Comparison of ENCODE assay signal across 13 cellular contexts in genomic region chr2:241620419-241620769, GRCh38. TPM values are rescaled to one million over a fixed set of nuclear protein-coding genes. Genes with fewer than 3 reads are reported as not detected.
A peak's percentile ranks its signal among the peaks of the same experiment; 100 is the strongest.
DNase-seq lines count a peak whose midpoint lies in the region; ATAC-seq and TF ChIP-seq lines count a peak whose summit lies in the region.
"Had no signal": no experiment of that assay in that cellular context is flagged by ENCODE, and none has a peak within 500 bp of the region (broad histone marks: within the 10 kb centered on the region; RNA-seq: fewer than 3 reads in every experiment).

No MANE protein-coding gene starts in this region.

- H3K27ac Mint-ChIP-seq in natural killer cell treated with Interleukin-12 subunit alpha and Interleukin-12 subunit beta and Interleukin-15 and Interleukin-18, amount 100 ng/mL, for 72 hours: peak overlapping the region; percentile 32 to 64
- H3K27ac Mint-ChIP-seq in natural killer cell (no peak overlapping the region), endodermal cell (no peak overlapping the region)
- peak overlapping the region; percentile 78 for H3K27ac Mint-ChIP-seq in activated T-helper 1 cell treated with anti-CD3 and anti-CD28 coated beads, Interleukin-12 subunit alpha, Interleukin-12 subunit beta, Interleukin-2, Interleukin-4 antibody, amounts not matched to agents 30 ng/mL and 10 ng/mL and 1 ng/mL, durations not matched to agents 14 hours and 24 hours and 36 hours
- H3K27ac Mint-ChIP-seq: CD4-positive, CD25-positive, alpha-beta regulatory T cell had no signal

- DNase-seq in natural killer cell treated with Interleukin-12 subunit alpha and Interleukin-12 subunit beta and Interleukin-15 and Interleukin-18, amount 100 ng/mL, for 72 hours (ENCODE audit: low spot score): no peak
- DNase-seq in natural killer cell (no peak), sigmoid colon (no peak), endodermal cell (no peak), DMS 273 treated with DMSO at 0.1 percent for 48 hours (lab: John Stamatoyannopoulos, UW) (no peak), cardiac septum (ENCODE audit: low spot score) (no peak)
- peak; percentile 14 for DNase-seq in activated T-helper 1 cell treated with anti-CD3 and anti-CD28 coated beads, Interleukin-12 subunit alpha, Interleukin-12 subunit beta, Interleukin-2, Interleukin-4 antibody, amounts not matched to agents 30 ng/mL and 10 ng/mL and 1 ng/mL, durations not matched to agents 14 hours and 24 hours and 36 hours (ENCODE audit: low spot score)
- DNase-seq: NCI-H1930 had no signal

- no peak for TF ChIP-seq EP300 in sigmoid colon (IDR thresholded peaks at IDR 0.05)

- peaks cover 30 to 33% of the 10 kb centered on the region in 2 donors for H3K4me1 Mint-ChIP-seq in natural killer cell treated with Interleukin-12 subunit alpha and Interleukin-12 subunit beta and Interleukin-15 and Interleukin-18, amount 100 ng/mL, for 72 hours (ENCODE audit: low read depth in 2 of 2)
- H3K4me1 Mint-ChIP-seq in natural killer cell (peaks cover 15 to 28% of the 10 kb centered on the region in 2 donors), endodermal cell (peaks cover 16% of the 10 kb centered on the region)
- H3K4me1 Mint-ChIP-seq in activated T-helper 1 cell treated with anti-CD3 and anti-CD28 coated beads, Interleukin-12 subunit alpha, Interleukin-12 subunit beta, Interleukin-2, Interleukin-4 antibody, amounts not matched to agents 30 ng/mL and 10 ng/mL and 1 ng/mL, durations not matched to agents 14 hours and 24 hours and 36 hours (ENCODE audit: low read depth): peaks cover 36% of the 10 kb centered on the region

- no peak overlapping the region for H3K9ac ChIP-seq in endodermal cell (ENCODE audit: extremely low read depth, low read length, poor library complexity, severe bottlenecking)

- H3K36me3 ChIP-seq in mesodermal cell (ENCODE audit: control insufficient read depth, insufficient read depth, low read length): peaks cover 59% of the 10 kb centered on the region
- H3K36me3 ChIP-seq in sigmoid colon: peaks cover 0 to 7% (median 0%) of the 10 kb centered on the region in 4 donors
- peaks cover 28% of the 10 kb centered on the region for H3K36me3 ChIP-seq in endodermal cell (ENCODE audit: control insufficient read depth, insufficient read depth, low read length)
- H3K36me3 ChIP-seq: adrenal gland had no signal

- no peaks in the 10 kb centered on the region for H3K27me3 ChIP-seq in sigmoid colon
- H3K27me3 ChIP-seq in endodermal cell (ENCODE audit: control insufficient read depth, insufficient read depth, low read length, poor library complexity, severe bottlenecking): no peaks in the 10 kb centered on the region
- H3K27me3 ChIP-seq: adrenal gland had no signal

- H3K27ac ChIP-seq in mesodermal cell (ENCODE audit: low read depth, low read length, severe bottlenecking): peak overlapping the region; percentile 29
- no peak overlapping the region for H3K27ac ChIP-seq in sigmoid colon
- no peak overlapping the region for H3K27ac ChIP-seq in endodermal cell (ENCODE audit: low read depth, low read length)

- H3K4me3 ChIP-seq in mesodermal cell (ENCODE audit: extremely low read depth, insufficient read depth, low read length, poor library complexity, severe bottlenecking) (no peak overlapping the region), sigmoid colon (no peak overlapping the region), endodermal cell (ENCODE audit: low read length) (no peak overlapping the region)
- H3K4me3 ChIP-seq: adrenal gland, lung had no signal

- H3K9me3 ChIP-seq in mesodermal cell (ENCODE audit: control insufficient read depth, low read length) (peaks cover 7% of the 10 kb centered on the region), sigmoid colon (no peaks in the 10 kb centered on the region), endodermal cell (ENCODE audit: control insufficient read depth, low read length) (peaks cover 8% of the 10 kb centered on the region)
- H3K9me3 ChIP-seq: adrenal gland had no signal

- TF ChIP-seq POLR2A in sigmoid colon (IDR thresholded peaks at IDR 0.05): no peak

- H3K4me1 ChIP-seq in mesodermal cell (ENCODE audit: control insufficient read depth, insufficient read depth, low read length, poor library complexity, severe bottlenecking): peaks cover 6% of the 10 kb centered on the region
- peaks cover 0 to 4% (median 0%) of the 10 kb centered on the region in 4 donors for H3K4me1 ChIP-seq in sigmoid colon
- no peaks in the 10 kb centered on the region for H3K4me1 ChIP-seq in endodermal cell (ENCODE audit: control insufficient read depth, insufficient read depth, low read length)
- H3K4me1 ChIP-seq: adrenal gland had no signal

- ATAC-seq in natural killer cell treated with Interleukin-12 subunit alpha and Interleukin-12 subunit beta and Interleukin-15 and Interleukin-18, amount 100 ng/mL, for 72 hours: peak; percentile 85 to 93
- no peak for ATAC-seq in natural killer cell
- ATAC-seq: right cardiac atrium had no signal

- H3K9me3 Mint-ChIP-seq in natural killer cell treated with Interleukin-12 subunit alpha and Interleukin-12 subunit beta and Interleukin-15 and Interleukin-18, amount 100 ng/mL, for 72 hours: no peaks in the 10 kb centered on the region
- H3K9me3 Mint-ChIP-seq in natural killer cell (no peaks in the 10 kb centered on the region), endodermal cell (peaks cover 6% of the 10 kb centered on the region)
- H3K9me3 Mint-ChIP-seq in activated T-helper 1 cell treated with anti-CD3 and anti-CD28 coated beads, Interleukin-12 subunit alpha, Interleukin-12 subunit beta, Interleukin-2, Interleukin-4 antibody, amounts not matched to agents 30 ng/mL and 10 ng/mL and 1 ng/mL, durations not matched to agents 14 hours and 24 hours and 36 hours: peaks cover 6% of the 10 kb centered on the region
- H3K9me3 Mint-ChIP-seq: CD4-positive, CD25-positive, alpha-beta regulatory T cell had no signal

- peaks cover 10% of the 10 kb centered on the region for H3K36me3 Mint-ChIP-seq in natural killer cell treated with Interleukin-12 subunit alpha and Interleukin-12 subunit beta and Interleukin-15 and Interleukin-18, amount 100 ng/mL, for 72 hours
- no peaks in the 10 kb centered on the region for H3K36me3 Mint-ChIP-seq in natural killer cell
- H3K36me3 Mint-ChIP-seq in activated T-helper 1 cell treated with anti-CD3 and anti-CD28 coated beads, Interleukin-12 subunit alpha, Interleukin-12 subunit beta, Interleukin-2, Interleukin-4 antibody, amounts not matched to agents 30 ng/mL and 10 ng/mL and 1 ng/mL, durations not matched to agents 14 hours and 24 hours and 36 hours (ENCODE audit: low read depth): peaks cover 31% of the 10 kb centered on the region
- peaks cover 29% of the 10 kb centered on the region for H3K36me3 Mint-ChIP-seq in endodermal cell (ENCODE audit: low read depth)

- intact Hi-C loops in natural killer cell (cut with micrococcal nuclease) (no loop called here), sigmoid colon (cut with DNase I) (no loop called here), cardiac septum (cut with DNase I) (no loop called here)
- intact Hi-C loops in activated T-helper 1 cell treated with anti-CD3 and anti-CD28 coated beads, Interleukin-12 subunit alpha, Interleukin-12 subunit beta, Interleukin-2, Interleukin-4 antibody, amounts not matched to agents 30 ng/mL and 10 ng/mL and 1 ng/mL, durations not matched to agents 14 hours and 24 hours and 36 hours (cut with micrococcal nuclease): no loop called here

- no peaks in the 10 kb centered on the region for H3K27me3 Mint-ChIP-seq in natural killer cell treated with Interleukin-12 subunit alpha and Interleukin-12 subunit beta and Interleukin-15 and Interleukin-18, amount 100 ng/mL, for 72 hours
- H3K27me3 Mint-ChIP-seq in natural killer cell (ENCODE audit: low read depth in 2 of 2) (no peaks in the 10 kb centered on the region), endodermal cell (ENCODE audit: insufficient read depth) (no peaks in the 10 kb centered on the region)
- H3K27me3 Mint-ChIP-seq in activated T-helper 1 cell treated with anti-CD3 and anti-CD28 coated beads, Interleukin-12 subunit alpha, Interleukin-12 subunit beta, Interleukin-2, Interleukin-4 antibody, amounts not matched to agents 30 ng/mL and 10 ng/mL and 1 ng/mL, durations not matched to agents 14 hours and 24 hours and 36 hours (ENCODE audit: insufficient read depth): no peaks in the 10 kb centered on the region
- H3K27me3 Mint-ChIP-seq: CD4-positive, CD25-positive, alpha-beta regulatory T cell had no signal

- TF ChIP-seq CTCF in natural killer cell (IDR thresholded peaks at IDR 0.05) (no peak), sigmoid colon (IDR thresholded peaks at IDR 0.05) (no peak), endodermal cell (conservative IDR thresholded peaks at IDR 0.05) (no peak)

- 96 to 97% methylated on average over 5 to 6 of the region's 6 CpGs for WGBS in mesodermal cell (ENCODE audit: insufficient coverage in 2 of 2), 2 experiments
- 84 to 96% methylated on average over 6 of the region's 6 CpGs for WGBS in sigmoid colon, 2 donors
- WGBS in endodermal cell (ENCODE audit: insufficient coverage in 1 of 2, insufficient read length in 1 of 2), 2 experiments: 95 to 100% methylated on average over 5 to 6 of the region's 6 CpGs

- no peak overlapping the region for H3K4me3 Mint-ChIP-seq in natural killer cell treated with Interleukin-12 subunit alpha and Interleukin-12 subunit beta and Interleukin-15 and Interleukin-18, amount 100 ng/mL, for 72 hours
- no peak overlapping the region for H3K4me3 Mint-ChIP-seq in natural killer cell
- peak overlapping the region; percentile 40 for H3K4me3 Mint-ChIP-seq in activated T-helper 1 cell treated with anti-CD3 and anti-CD28 coated beads, Interleukin-12 subunit alpha, Interleukin-12 subunit beta, Interleukin-2, Interleukin-4 antibody, amounts not matched to agents 30 ng/mL and 10 ng/mL and 1 ng/mL, durations not matched to agents 14 hours and 24 hours and 36 hours
- H3K4me3 Mint-ChIP-seq in endodermal cell: no peak overlapping the region

RNA-seq across cellular contexts. Expression of gene THAP4, which starts 16.6 kb away (rescaled TPM):
- total RNA-seq in natural killer cell treated with Interleukin-12 subunit alpha and Interleukin-12 subunit beta and Interleukin-15 and Interleukin-18, amount 100 ng/mL, for 72 hours: 10 to 100 TPM; 26.9 to 55.9 TPM
- total RNA-seq in natural killer cell (10 to 100 TPM; 19.8 to 29.2 (median 27.8) TPM), sigmoid colon (10 to 100 TPM; 28.9 to 44.7 (median 38.4) TPM), endodermal cell (10 to 100 TPM; 54.6 to 66.1 TPM), cardiac septum (73.2 TPM)
- total RNA-seq in activated T-helper 1 cell treated with anti-CD3 and anti-CD28 coated beads, Interleukin-12 subunit alpha, Interleukin-12 subunit beta, Interleukin-2, Interleukin-4 antibody, amounts not matched to agents 30 ng/mL and 10 ng/mL and 1 ng/mL, durations not matched to agents 14 hours and 24 hours and 36 hours: 53.1 and 58.5 TPM in 2 replicates
- 50.7 TPM for polyA plus RNA-seq in mesodermal cell (2013, experiment 1 of 2)
- polyA plus RNA-seq in mesodermal cell (2013, experiment 2 of 2): 38.2 TPM
- 100 to 1,000 TPM in 2 of 3 donors, 10 to 100 TPM in 1; 69.3 to 112 (median 109) TPM for polyA plus RNA-seq in sigmoid colon
- 40.7 TPM for polyA plus RNA-seq in endodermal cell (2013, experiment 1 of 2)
- polyA plus RNA-seq in endodermal cell (2013, experiment 2 of 2): 36.6 TPM

RNA-seq across cellular contexts. Expression of gene ATG4B, which starts 17.1 kb away (rescaled TPM):
- total RNA-seq in natural killer cell treated with Interleukin-12 subunit alpha and Interleukin-12 subunit beta and Interleukin-15 and Interleukin-18, amount 100 ng/mL, for 72 hours: 100 to 1,000 TPM in 1 of 2 donors, 10 to 100 TPM in 1; 96.2 to 127 TPM
- total RNA-seq in natural killer cell (100 to 1,000 TPM; 106 to 171 (median 139) TPM), sigmoid colon (10 to 100 TPM; 35.2 to 69.8 (median 45.2) TPM), endodermal cell (100 to 1,000 TPM; 126 to 166 TPM), cardiac septum (46.4 TPM)
- 116 and 126 TPM in 2 replicates for total RNA-seq in activated T-helper 1 cell treated with anti-CD3 and anti-CD28 coated beads, Interleukin-12 subunit alpha, Interleukin-12 subunit beta, Interleukin-2, Interleukin-4 antibody, amounts not matched to agents 30 ng/mL and 10 ng/mL and 1 ng/mL, durations not matched to agents 14 hours and 24 hours and 36 hours
- 98.7 TPM for polyA plus RNA-seq in mesodermal cell (2013, experiment 1 of 2)
- 76.3 TPM for polyA plus RNA-seq in mesodermal cell (2013, experiment 2 of 2)
- 10 to 100 TPM; 27.6 to 70.7 (median 29.4) TPM for polyA plus RNA-seq in sigmoid colon
- 113 TPM for polyA plus RNA-seq in endodermal cell (2013, experiment 1 of 2)
- 98.7 TPM for polyA plus RNA-seq in endodermal cell (2013, experiment 2 of 2)

Comparison
In these comparisons a context has a peak if more than half of its experiments do, and no peak if none do; other contexts are left out.
1. ATAC-seq: peak in natural killer cell treated with Interleukin-12 subunit alpha and Interleukin-12 subunit beta and Interleukin-15 and Interleukin-18, amount 100 ng/mL, for 72 hours (2 of 2); none in natural killer cell (0 of 3).
2. H3K27ac Mint-ChIP-seq: peak in natural killer cell treated with Interleukin-12 subunit alpha and Interleukin-12 subunit beta and Interleukin-15 and Interleukin-18, amount 100 ng/mL, for 72 hours (2 of 2) and activated T-helper 1 cell treated with anti-CD3 and anti-CD28 coated beads, Interleukin-12 subunit alpha, Interleukin-12 subunit beta, Interleukin-2, Interleukin-4 antibody, amounts not matched to agents 30 ng/mL and 10 ng/mL and 1 ng/mL, durations not matched to agents 14 hours and 24 hours and 36 hours (single experiment); none in natural killer cell (0 of 2) and endodermal cell (single experiment).